ENCODE assay signal across 21 cellular contexts in the genomic region with DNA sequence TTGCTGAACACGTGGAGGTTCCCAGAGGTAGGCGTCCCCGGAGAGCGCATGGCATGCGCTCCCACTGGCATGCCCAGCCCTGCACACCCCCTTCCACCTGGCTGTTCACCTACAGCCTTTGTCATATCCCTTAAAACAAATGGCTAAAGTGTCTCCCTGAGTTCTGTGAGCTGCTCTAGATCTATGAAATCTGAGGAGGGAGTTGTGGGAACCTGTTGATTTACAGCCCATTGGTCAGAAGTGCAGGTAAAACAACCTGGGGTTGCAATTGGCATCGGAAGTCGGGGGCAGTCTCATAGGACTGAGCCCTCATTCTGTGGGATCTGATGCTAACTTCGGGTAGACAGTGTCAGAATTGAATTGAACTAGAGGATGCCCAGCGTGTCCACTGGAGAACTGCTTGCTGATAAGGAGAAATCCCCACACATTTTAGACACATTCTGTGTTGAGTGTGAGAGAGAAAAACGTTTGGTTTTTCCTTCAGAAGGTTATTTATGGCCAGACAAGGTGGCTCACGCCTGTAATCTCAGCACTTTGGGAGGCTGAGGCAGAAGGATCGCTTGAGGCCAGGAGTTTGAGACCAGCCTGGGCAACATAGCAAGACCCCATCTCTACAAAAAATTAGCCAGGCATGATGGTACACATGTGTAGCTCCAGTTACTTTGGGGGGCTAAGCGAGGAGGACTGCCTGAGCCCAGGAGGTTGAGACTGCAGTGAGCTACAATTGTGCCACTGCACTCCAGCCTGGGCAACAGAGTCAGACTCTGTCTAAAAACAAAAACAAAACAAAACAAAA. TPM values are rescaled to one million over a fixed set of nuclear protein-coding genes. Genes with fewer than 3 reads are reported as not detected.
DNase-seq lines count a peak whose midpoint lies in the region; ATAC-seq and TF ChIP-seq lines count a peak whose summit lies in the region.
"Had no signal": no experiment of that assay in that cellular context is flagged by ENCODE, and none has a peak within 500 bp of the region (broad histone marks: within the 10 kb centered on the region; RNA-seq: fewer than 3 reads in every experiment).

No MANE protein-coding gene starts in this region.

- no peak overlapping the region for H3K4me3 ChIP-seq in CD4-positive, CD25-positive, alpha-beta regulatory T cell (ENCODE audit: low read depth, low read length)
- no peak overlapping the region for H3K4me3 ChIP-seq in GM23338
- H3K4me3 ChIP-seq: A549, GM23248 had no signal

- no peaks in the 10 kb centered on the region for H3K9me3 Mint-ChIP-seq in CD4-positive, CD25-positive, alpha-beta regulatory T cell
- no peaks in the 10 kb centered on the region; the same call in 2 of the 3 replicates for H3K9me3 Mint-ChIP-seq in GM23338
- H3K9me3 Mint-ChIP-seq: HFFc6 had no signal

- no peaks in the 10 kb centered on the region for H3K36me3 ChIP-seq in CD4-positive, CD25-positive, alpha-beta regulatory T cell (ENCODE audit: control insufficient read depth, insufficient read depth, low read length)
- H3K36me3 ChIP-seq in GM23338 (ENCODE audit: insufficient read depth): no peaks in the 10 kb centered on the region

- no peaks in the 10 kb centered on the region for H3K9me2 ChIP-seq in GM23338 (ENCODE audit: insufficient read depth)

- ATAC-seq in CD4-positive, CD25-positive, alpha-beta regulatory T cell (ENCODE audit: low read depth in 2 of 2): no peak
- ATAC-seq in T-helper 17 cell: no peak
- ATAC-seq in HG03039 (IDR thresholded peaks at IDR 0.05; ENCODE audit: unreplicated experiment): no peak
- ATAC-seq in GM23338: no peak
- ATAC-seq: A549 had no signal

- no peak overlapping the region for H3K4me2 ChIP-seq in GM23338
- H3K4me2 ChIP-seq: A549 had no signal

- TF ChIP-seq CTCF in GM23338 (conservative IDR thresholded peaks at IDR 0.05; ENCODE audit: low read depth in 2 of 2): no peak

- H3K4me3 Mint-ChIP-seq in CD4-positive, CD25-positive, alpha-beta regulatory T cell: no peak overlapping the region
- no peak overlapping the region for H3K4me3 Mint-ChIP-seq in T-helper 17 cell
- no peak overlapping the region for H3K4me3 Mint-ChIP-seq in GM23338
- H3K4me3 Mint-ChIP-seq: CD4-positive, alpha-beta memory T cell; HFFc6 had no signal

- H3F3A ChIP-seq in GM23338 (replicated peaks; ENCODE audit: low read depth): 0 out of 2 replicates have a peak, but pooled peaks cover 5% of the 10 kb centered on the region

- peak overlapping the region in 2 of 3 donors; percentile 35 to 49 for H3K27ac Mint-ChIP-seq in CD4-positive, CD25-positive, alpha-beta regulatory T cell
- H3K27ac Mint-ChIP-seq in T-helper 17 cell: peak overlapping the region; percentile 73
- H3K27ac Mint-ChIP-seq in GM23338: no peak overlapping the region
- H3K27ac Mint-ChIP-seq: HFFc6 had no signal

- H3K9me3 ChIP-seq in CD4-positive, CD25-positive, alpha-beta regulatory T cell (ENCODE audit: control insufficient read depth in 2 of 2, low read length in 2 of 2): no peaks in the 10 kb centered on the region
- no peaks in the 10 kb centered on the region for H3K9me3 ChIP-seq in T-helper 17 cell (ENCODE audit: control insufficient read depth, low read length, poor library complexity, severe bottlenecking)
- H3K9me3 ChIP-seq: A549 had no signal

- H3K4me1 Mint-ChIP-seq in CD4-positive, CD25-positive, alpha-beta regulatory T cell: peaks cover 0 to 2% (median 0%) of the 10 kb centered on the region in 4 donors
- H3K4me1 Mint-ChIP-seq in T-helper 17 cell: peaks cover 5% of the 10 kb centered on the region
- H3K4me1 Mint-ChIP-seq in GM23338: no peaks in the 10 kb centered on the region

- no peaks in the 10 kb centered on the region for H3K27me3 Mint-ChIP-seq in CD4-positive, CD25-positive, alpha-beta regulatory T cell
- H3K27me3 Mint-ChIP-seq in T-helper 17 cell (no peaks in the 10 kb centered on the region), GM23338 (ENCODE audit: insufficient read depth, low read depth, poor library complexity) (peaks cover 9% of the 10 kb centered on the region)
- H3K27me3 Mint-ChIP-seq: CD4-positive, alpha-beta memory T cell had no signal

- H3K36me3 Mint-ChIP-seq in CD4-positive, CD25-positive, alpha-beta regulatory T cell: no peaks in the 10 kb centered on the region
- H3K36me3 Mint-ChIP-seq in T-helper 17 cell (ENCODE audit: low read depth): no peaks in the 10 kb centered on the region
- H3K36me3 Mint-ChIP-seq in GM23338 (ENCODE audit: low read depth): no peaks in the 10 kb centered on the region
- H3K36me3 Mint-ChIP-seq: CD4-positive, alpha-beta memory T cell had no signal

- no peaks in the 10 kb centered on the region for H3K79me2 ChIP-seq in GM23338 (replicated peaks; ENCODE audit: insufficient read depth)

- no peak overlapping the region for H3K27ac ChIP-seq in CD4-positive, CD25-positive, alpha-beta regulatory T cell (ENCODE audit: insufficient read depth, low read length, poor library complexity, severe bottlenecking)
- H3K27ac ChIP-seq in GM23338 (ENCODE audit: low read depth): no peak overlapping the region
- H3K27ac ChIP-seq: 22Rv1, A549, C4-2B, GM23248 had no signal

- no peaks in the 10 kb centered on the region for H3K4me1 ChIP-seq in CD4-positive, CD25-positive, alpha-beta regulatory T cell (ENCODE audit: control insufficient read depth, insufficient read depth, low read length, poor library complexity, severe bottlenecking)
- no peaks in the 10 kb centered on the region; the same call in 1 of the 2 replicates for H3K4me1 ChIP-seq in GM23338 (ENCODE audit: insufficient read depth)
- H3K4me1 ChIP-seq: A549 had no signal

- H4K20me1 ChIP-seq in GM23338 (replicated peaks; ENCODE audit: insufficient read depth): no peaks in the 10 kb centered on the region; the same call in 1 of the 2 replicates

- DNase-seq in NCI-H2107 treated with DMSO at 0.1 percent for 48 hours (lab: John Stamatoyannopoulos, UW; ENCODE audit: unreplicated experiment) (peak; percentile 55), NCI-H2107 (lab: John Stamatoyannopoulos, UW) (no peak), T-helper 17 cell (no peak), left kidney (ENCODE audit: low read depth, low spot score) (peak; percentile 61), GM23338 (ENCODE audit: low spot score) (no peak), medulla oblongata (ENCODE audit: extremely low spot score) (no peak)
- no peak for DNase-seq in CD4-positive, CD25-positive, alpha-beta regulatory T cell
- DNase-seq: AML-193; CD4-positive, alpha-beta memory T cell; DMS153; DMS79; GDM1; GM23248; HCEC 1CT; HFFc6 had no signal

- H3K27me3 ChIP-seq in CD4-positive, CD25-positive, alpha-beta regulatory T cell (ENCODE audit: control insufficient read depth, insufficient read depth, low read length): no peaks in the 10 kb centered on the region
- H3K27me3 ChIP-seq in GM23338 (ENCODE audit: insufficient read depth): no peaks in the 10 kb centered on the region

- no peak overlapping the region for H2AFZ ChIP-seq in GM23338
- H2AFZ ChIP-seq: GM23248 had no signal

TF ChIP-seq in GM23338, 12 proteins besides CTCF, POLR2A, EP300 and RAD21 (continues in another document):
- TF ChIP-seq ZNF331 (CRISPR knock-in tag; IDR thresholded peaks at IDR 0.05; ENCODE audit: low read depth) (no peak), JUNB (IDR thresholded peaks at IDR 0.05; ENCODE audit: unreplicated experiment) (no peak), EZH2phosphoT487 (IDR thresholded peaks at IDR 0.05; ENCODE audit: unreplicated experiment) (no peak), EZH2 (IDR thresholded peaks at IDR 0.05; ENCODE audit: low read depth, unreplicated experiment) (no peak), STAT1 (IDR thresholded peaks at IDR 0.05; ENCODE audit: unreplicated experiment) (no peak), CREB1 (CRISPR knock-in tag; IDR thresholded peaks at IDR 0.05; ENCODE audit: low read depth) (no peak)
- TF ChIP-seq, protein P1, sequence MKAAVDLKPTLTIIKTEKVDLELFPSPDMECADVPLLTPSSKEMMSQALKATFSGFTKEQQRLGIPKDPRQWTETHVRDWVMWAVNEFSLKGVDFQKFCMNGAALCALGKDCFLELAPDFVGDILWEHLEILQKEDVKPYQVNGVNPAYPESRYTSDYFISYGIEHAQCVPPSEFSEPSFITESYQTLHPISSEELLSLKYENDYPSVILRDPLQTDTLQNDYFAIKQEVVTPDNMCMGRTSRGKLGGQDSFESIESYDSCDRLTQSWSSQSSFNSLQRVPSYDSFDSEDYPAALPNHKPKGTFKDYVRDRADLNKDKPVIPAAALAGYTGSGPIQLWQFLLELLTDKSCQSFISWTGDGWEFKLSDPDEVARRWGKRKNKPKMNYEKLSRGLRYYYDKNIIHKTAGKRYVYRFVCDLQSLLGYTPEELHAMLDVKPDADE (IDR thresholded peaks at IDR 0.05): no peak
- TF ChIP-seq, protein P2, sequence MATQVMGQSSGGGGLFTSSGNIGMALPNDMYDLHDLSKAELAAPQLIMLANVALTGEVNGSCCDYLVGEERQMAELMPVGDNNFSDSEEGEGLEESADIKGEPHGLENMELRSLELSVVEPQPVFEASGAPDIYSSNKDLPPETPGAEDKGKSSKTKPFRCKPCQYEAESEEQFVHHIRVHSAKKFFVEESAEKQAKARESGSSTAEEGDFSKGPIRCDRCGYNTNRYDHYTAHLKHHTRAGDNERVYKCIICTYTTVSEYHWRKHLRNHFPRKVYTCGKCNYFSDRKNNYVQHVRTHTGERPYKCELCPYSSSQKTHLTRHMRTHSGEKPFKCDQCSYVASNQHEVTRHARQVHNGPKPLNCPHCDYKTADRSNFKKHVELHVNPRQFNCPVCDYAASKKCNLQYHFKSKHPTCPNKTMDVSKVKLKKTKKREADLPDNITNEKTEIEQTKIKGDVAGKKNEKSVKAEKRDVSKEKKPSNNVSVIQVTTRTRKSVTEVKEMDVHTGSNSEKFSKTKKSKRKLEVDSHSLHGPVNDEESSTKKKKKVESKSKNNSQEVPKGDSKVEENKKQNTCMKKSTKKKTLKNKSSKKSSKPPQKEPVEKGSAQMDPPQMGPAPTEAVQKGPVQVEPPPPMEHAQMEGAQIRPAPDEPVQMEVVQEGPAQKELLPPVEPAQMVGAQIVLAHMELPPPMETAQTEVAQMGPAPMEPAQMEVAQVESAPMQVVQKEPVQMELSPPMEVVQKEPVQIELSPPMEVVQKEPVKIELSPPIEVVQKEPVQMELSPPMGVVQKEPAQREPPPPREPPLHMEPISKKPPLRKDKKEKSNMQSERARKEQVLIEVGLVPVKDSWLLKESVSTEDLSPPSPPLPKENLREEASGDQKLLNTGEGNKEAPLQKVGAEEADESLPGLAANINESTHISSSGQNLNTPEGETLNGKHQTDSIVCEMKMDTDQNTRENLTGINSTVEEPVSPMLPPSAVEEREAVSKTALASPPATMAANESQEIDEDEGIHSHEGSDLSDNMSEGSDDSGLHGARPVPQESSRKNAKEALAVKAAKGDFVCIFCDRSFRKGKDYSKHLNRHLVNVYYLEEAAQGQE (IDR thresholded peaks at IDR 0.05; ENCODE audit: unreplicated experiment): no peak

RNA-seq across cellular contexts. Expression of a gene that starts 22.1 kb away (rescaled TPM):
- not detected for total RNA-seq in CD4-positive, CD25-positive, alpha-beta regulatory T cell
- polyA plus RNA-seq in CD4-positive, CD25-positive, alpha-beta regulatory T cell: under 1 TPM in 1 of 4 donors, not detected in 3; 0.15 TPM
- not detected for total RNA-seq in T-helper 17 cell
- total RNA-seq in GM23338 (2014; rRNA removed; shearing (Covaris generic)): 0.63 TPM in 1 of 2 replicates, not detected in the other
- polyA plus RNA-seq in GM23338 (2016; fragmentation: Nextera tagmentation; extraction: Ambion mirVana): 0.19 and 0.36 TPM in 2 replicates
- total RNA-seq: CD4-positive, alpha-beta memory T cell; Daoy; GM23248; HFFc6 had no signal
- polyA plus RNA-seq: A549, BJ, GM23248 had no signal

Comparison
In these comparisons a context has a peak if more than half of its experiments do, and no peak if none do; other contexts are left out.
1. DNase-seq: peak in NCI-H2107 treated with DMSO at 0.1 percent for 48 hours (single experiment) and left kidney (single experiment); none in NCI-H2107 (single experiment), CD4-positive, CD25-positive, alpha-beta regulatory T cell (0 of 3), T-helper 17 cell (0 of 3), GM23338 (single experiment) and medulla oblongata (single experiment).